In the genomic region with DNA sequence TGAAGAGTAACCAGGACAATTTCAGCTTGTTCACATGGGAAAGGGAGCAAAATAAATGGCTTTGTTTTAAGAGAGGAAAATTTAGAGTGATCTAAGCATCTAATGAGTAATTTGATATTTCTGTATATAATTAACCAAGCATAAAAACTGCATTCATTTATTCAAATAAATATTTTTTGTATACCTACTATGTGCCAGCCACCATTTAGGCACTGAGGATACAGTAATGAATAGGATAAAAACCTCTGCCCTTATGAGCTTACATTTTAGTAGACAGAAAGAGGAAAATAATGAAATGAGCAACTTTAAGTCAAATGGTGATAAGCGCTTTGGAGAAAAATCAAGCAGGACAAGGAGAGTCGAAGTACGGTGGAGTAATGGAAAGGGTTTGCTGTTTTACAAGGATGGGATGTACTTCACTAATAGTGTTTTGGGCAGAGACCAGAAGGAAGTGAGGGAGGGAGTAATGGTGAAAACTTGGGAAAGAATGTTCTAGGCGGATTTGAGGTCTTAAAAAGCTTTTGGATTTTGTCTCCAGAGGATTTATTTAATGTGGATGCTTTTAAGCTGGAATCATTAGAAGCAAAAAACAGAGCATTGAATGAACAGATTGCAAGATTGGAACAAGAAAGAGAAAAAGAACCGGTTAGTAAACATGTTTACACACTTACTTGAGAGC, we compare ENCODE assay signal across 3 cellular contexts.
A peak's percentile ranks its signal among the peaks of the same experiment; 100 is the strongest.
TF ChIP-seq lines count a peak whose summit lies in the region.

No MANE protein-coding gene starts in this region.

TF ChIP-seq in SK-N-SH, 30 proteins besides CTCF, POLR2A, EP300 and RAD21 (continues in another document):
- TF ChIP-seq TCF12 (IDR thresholded peaks at IDR 0.05), result no peak
- no peak for TF ChIP-seq RFX5 (IDR thresholded peaks at IDR 0.05; ENCODE audit: low read length)
- TF ChIP-seq MAX (IDR thresholded peaks at IDR 0.05; ENCODE audit: low read depth), result no peak
- TF ChIP-seq CHD2 (IDR thresholded peaks at IDR 0.05; ENCODE audit: low read length, partially characterized antibody), result no peak
- TF ChIP-seq SMC3 (IDR thresholded peaks at IDR 0.05; ENCODE audit: low read depth, low read length), result no peak
- no peak for TF ChIP-seq ELF1 (IDR thresholded peaks at IDR 0.05)
- TF ChIP-seq GABPA (IDR thresholded peaks at IDR 0.05; ENCODE audit: low read depth), result no peak
- TF ChIP-seq FOXM1 (IDR thresholded peaks at IDR 0.05; ENCODE audit: low read depth), result no peak
- no peak for TF ChIP-seq RXRA (IDR thresholded peaks at IDR 0.05; ENCODE audit: borderline replicate concordance, low read depth)
- TF ChIP-seq, protein P1, sequence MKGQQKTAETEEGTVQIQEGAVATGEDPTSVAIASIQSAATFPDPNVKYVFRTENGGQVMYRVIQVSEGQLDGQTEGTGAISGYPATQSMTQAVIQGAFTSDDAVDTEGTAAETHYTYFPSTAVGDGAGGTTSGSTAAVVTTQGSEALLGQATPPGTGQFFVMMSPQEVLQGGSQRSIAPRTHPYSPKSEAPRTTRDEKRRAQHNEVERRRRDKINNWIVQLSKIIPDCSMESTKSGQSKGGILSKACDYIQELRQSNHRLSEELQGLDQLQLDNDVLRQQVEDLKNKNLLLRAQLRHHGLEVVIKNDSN (IDR thresholded peaks at IDR 0.05; ENCODE audit: borderline replicate concordance, low read depth), result no peak
- no peak for TF ChIP-seq REST (IDR thresholded peaks at IDR 0.05; ENCODE audit: low read depth, low read length)
- TF ChIP-seq EZH2phosphoT487 (IDR thresholded peaks at IDR 0.05; ENCODE audit: borderline replicate concordance, low read depth), result no peak

TF ChIP-seq in SK-N-SH treated with all-trans-retinoic acid at 6 μM for 48 hours, 23 proteins besides CTCF, POLR2A, EP300 and RAD21:
- TF ChIP-seq OSR1 (CRISPR knock-in tag; IDR thresholded peaks at IDR 0.05) (no peak), GLIS3 (CRISPR knock-in tag; IDR thresholded peaks at IDR 0.05) (no peak), PPARA (CRISPR knock-in tag; IDR thresholded peaks at IDR 0.05; ENCODE audit: borderline replicate concordance) (no peak), ZFP30 (CRISPR knock-in tag; IDR thresholded peaks at IDR 0.05) (no peak), ZC3H10 (CRISPR knock-in tag; IDR thresholded peaks at IDR 0.05) (no peak), TCF4 (CRISPR knock-in tag; IDR thresholded peaks at IDR 0.05; ENCODE audit: borderline replicate concordance) (no peak)

TF ChIP-seq in K562, 482 proteins besides CTCF, POLR2A, EP300 and RAD21:
- TF ChIP-seq MAFF (IDR thresholded peaks at IDR 0.05; ENCODE audit: low read length) (no peak), MYC (IDR thresholded peaks at IDR 0.05; ENCODE audit: low read depth, low read length) (no peak), MYC (CRISPR knock-in tag; IDR thresholded peaks at IDR 0.05; ENCODE audit: borderline replicate concordance, low read depth) (no peak), POLR3A (IDR thresholded peaks at IDR 0.05; ENCODE audit: borderline replicate concordance, extremely low read depth, insufficient read depth, insufficient read length) (no peak), ETV1 (tag; conservative IDR thresholded peaks at IDR 0.05; ENCODE audit: low read depth) (no peak), ZKSCAN1 (IDR thresholded peaks at IDR 0.05; ENCODE audit: low read depth, low read length) (peak; percentile 65; the same call in 1 of the 2 replicates), NCOA6 (IDR thresholded peaks at IDR 0.05) (no peak), PHF8 (IDR thresholded peaks at IDR 0.05; ENCODE audit: borderline replicate concordance, low read length) (no peak), ZNF24 (IDR thresholded peaks at IDR 0.05) (no peak)
- TF ChIP-seq, protein P2, sequence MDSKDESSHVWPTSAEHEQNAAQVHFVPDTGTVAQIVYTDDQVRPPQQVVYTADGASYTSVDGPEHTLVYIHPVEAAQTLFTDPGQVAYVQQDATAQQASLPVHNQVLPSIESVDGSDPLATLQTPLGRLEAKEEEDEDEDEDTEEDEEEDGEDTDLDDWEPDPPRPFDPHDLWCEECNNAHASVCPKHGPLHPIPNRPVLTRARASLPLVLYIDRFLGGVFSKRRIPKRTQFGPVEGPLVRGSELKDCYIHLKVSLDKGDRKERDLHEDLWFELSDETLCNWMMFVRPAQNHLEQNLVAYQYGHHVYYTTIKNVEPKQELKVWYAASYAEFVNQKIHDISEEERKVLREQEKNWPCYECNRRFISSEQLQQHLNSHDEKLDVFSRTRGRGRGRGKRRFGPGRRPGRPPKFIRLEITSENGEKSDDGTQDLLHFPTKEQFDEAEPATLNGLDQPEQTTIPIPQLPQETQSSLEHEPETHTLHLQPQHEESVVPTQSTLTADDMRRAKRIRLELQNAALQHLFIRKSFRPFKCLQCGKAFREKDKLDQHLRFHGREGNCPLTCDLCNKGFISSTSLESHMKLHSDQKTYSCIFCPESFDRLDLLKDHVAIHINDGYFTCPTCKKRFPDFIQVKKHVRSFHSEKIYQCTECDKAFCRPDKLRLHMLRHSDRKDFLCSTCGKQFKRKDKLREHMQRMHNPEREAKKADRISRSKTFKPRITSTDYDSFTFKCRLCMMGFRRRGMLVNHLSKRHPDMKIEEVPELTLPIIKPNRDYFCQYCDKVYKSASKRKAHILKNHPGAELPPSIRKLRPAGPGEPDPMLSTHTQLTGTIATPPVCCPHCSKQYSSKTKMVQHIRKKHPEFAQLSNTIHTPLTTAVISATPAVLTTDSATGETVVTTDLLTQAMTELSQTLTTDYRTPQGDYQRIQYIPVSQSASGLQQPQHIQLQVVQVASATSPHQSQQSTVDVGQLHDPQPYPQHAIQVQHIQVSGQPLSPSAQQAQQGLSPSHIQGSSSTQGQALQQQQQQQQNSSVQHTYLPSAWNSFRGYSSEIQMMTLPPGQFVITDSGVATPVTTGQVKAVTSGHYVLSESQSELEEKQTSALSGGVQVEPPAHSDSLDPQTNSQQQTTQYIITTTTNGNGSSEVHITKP (IDR thresholded peaks at IDR 0.05; ENCODE audit: partially characterized antibody), result no peak
